Comparison of ENCODE assay signal across 9 cellular contexts in genomic region chr9:4832786-4833579, GRCh38. TPM values are rescaled to one million over a fixed set of nuclear protein-coding genes. Genes with fewer than 3 reads are reported as not detected.
DNase-seq lines count a peak whose midpoint lies in the region; ATAC-seq and TF ChIP-seq lines count a peak whose summit lies in the region.
"Had no signal": no experiment of that assay in that cellular context is flagged by ENCODE, and none has a peak within 500 bp of the region (broad histone marks: within the 10 kb centered on the region; RNA-seq: fewer than 3 reads in every experiment).

No MANE protein-coding gene starts in this region.

- DNase-seq in epithelial cell of proximal tubule (ENCODE audit: low read depth): peak; percentile 99
- peak; percentile 18 to 45 for DNase-seq in stimulated activated CD4-positive, alpha-beta T cell treated with anti-CD3 and anti-CD28 coated beads, Interleukin-12 subunit alpha, Interleukin-12 subunit beta, amount 100 ng/mL, for 24 hours (ENCODE audit: low read depth in 2 of 2)
- DNase-seq in WERI-Rb-1: no peak
- DNase-seq in ascending aorta (ENCODE audit: low spot score in 2 of 2): no peak
- no peak for DNase-seq in NCI-H524 treated with DMSO at 0.1 percent for 48 hours (lab: John Stamatoyannopoulos, UW)
- DNase-seq in spleen: no peak
- DNase-seq: left ventricle myocardium superior had no signal

- intact Hi-C loops in ascending aorta (cut with DNase I) (loop anchor here (2.0 kb wide), 1 partner anchor 40 kb away; the partner anchor contains the start of gene RCL1), spleen (cut with DNase I; ENCODE audit: low total_unique reads) (no loop called here)

- H3K36me3 ChIP-seq in WERI-Rb-1 (peaks cover 6% of the 10 kb centered on the region), ascending aorta (peaks cover 0 to 6% of the 10 kb centered on the region in 2 donors), spleen (peaks cover 0 to 73% (median 16%) of the 10 kb centered on the region in 6 donors)

- ATAC-seq in GM21529 (IDR thresholded peaks at IDR 0.05; ENCODE audit: unreplicated experiment) (peak; percentile 50), SK-N-SH treated with all-trans-retinoic acid at 6 μM for 48 hours (peak; percentile 91)
- ATAC-seq: left ventricle myocardium superior had no signal

- H3K27ac ChIP-seq in WERI-Rb-1: no peak overlapping the region
- peak overlapping the region in 1 of 2 donors; percentile 19 for H3K27ac ChIP-seq in ascending aorta
- H3K27ac ChIP-seq in spleen: no peak overlapping the region

- no peak for TF ChIP-seq POLR2A in spleen (IDR thresholded peaks at IDR 0.05)

- H3K27me3 ChIP-seq in WERI-Rb-1 (ENCODE audit: insufficient read depth, low read depth, severe bottlenecking): no peaks in the 10 kb centered on the region
- no peaks in the 10 kb centered on the region for H3K27me3 ChIP-seq in ascending aorta
- no peaks in the 10 kb centered on the region for H3K27me3 ChIP-seq in spleen (replicated peaks in 1 of 7)

- WGBS in spleen, 5 donors: 86 to 94% (median 92%) methylated on average over 7 of the region's 7 CpGs

- H3K4me1 ChIP-seq in ascending aorta (peaks cover 4 to 26% of the 10 kb centered on the region in 2 donors), spleen (peaks cover 0 to 12% (median 2%) of the 10 kb centered on the region in 6 donors)

- H3K9me3 ChIP-seq in WERI-Rb-1 (ENCODE audit: severe bottlenecking) (no peaks in the 10 kb centered on the region), ascending aorta (no peaks in the 10 kb centered on the region), spleen (no peaks in the 10 kb centered on the region)

- TF ChIP-seq CTCF in epithelial cell of proximal tubule (conservative IDR thresholded peaks at IDR 0.05; ENCODE audit: low read depth, low read length) (no peak), WERI-Rb-1 (IDR thresholded peaks at IDR 0.05; ENCODE audit: low read depth, low read length) (no peak), ascending aorta (IDR thresholded peaks at IDR 0.05) (no peak), spleen (IDR thresholded peaks at IDR 0.05 in 8 of 11, conservative IDR thresholded peaks at IDR 0.05 in 3 of 11) (no peak)

- H3K4me3 ChIP-seq in epithelial cell of proximal tubule (ENCODE audit: low read depth, low read length) (no peak overlapping the region), WERI-Rb-1 (ENCODE audit: low read depth, low read length) (no peak overlapping the region), ascending aorta (no peak overlapping the region), spleen (no peak overlapping the region)

TF ChIP-seq in SK-N-SH treated with all-trans-retinoic acid at 6 μM for 48 hours, 23 proteins besides CTCF, POLR2A, EP300 and RAD21:
- TF ChIP-seq TOX (CRISPR knock-in tag; IDR thresholded peaks at IDR 0.05; ENCODE audit: borderline replicate concordance) (no peak), TCF4 (CRISPR knock-in tag; IDR thresholded peaks at IDR 0.05; ENCODE audit: borderline replicate concordance) (no peak), ARNTL (CRISPR knock-in tag; IDR thresholded peaks at IDR 0.05; ENCODE audit: borderline replicate concordance, low read depth) (no peak), BACH2 (CRISPR knock-in tag; IDR thresholded peaks at IDR 0.05; ENCODE audit: borderline replicate concordance) (no peak), ZC3H10 (CRISPR knock-in tag; IDR thresholded peaks at IDR 0.05) (peak; percentile 59; the same call in 1 of the 2 replicates), ISL1 (CRISPR knock-in tag; IDR thresholded peaks at IDR 0.05) (peak; percentile 64), CREB5 (CRISPR knock-in tag; IDR thresholded peaks at IDR 0.05; ENCODE audit: low read depth) (no peak), RARB (CRISPR knock-in tag; IDR thresholded peaks at IDR 0.05) (no peak), CSRNP3 (CRISPR knock-in tag; IDR thresholded peaks at IDR 0.05) (no peak), SNAI2 (CRISPR knock-in tag; IDR thresholded peaks at IDR 0.05) (no peak), PATZ1 (CRISPR knock-in tag; IDR thresholded peaks at IDR 0.05; ENCODE audit: borderline replicate concordance) (peak; percentile 74; the same call in 1 of the 2 replicates), ZNF8 (CRISPR knock-in tag; IDR thresholded peaks at IDR 0.05) (no peak), ZFP3 (CRISPR knock-in tag; IDR thresholded peaks at IDR 0.05) (no peak), CSDC2 (CRISPR knock-in tag; IDR thresholded peaks at IDR 0.05) (no peak), TSHZ2 (CRISPR knock-in tag; IDR thresholded peaks at IDR 0.05) (no peak), ZNF70 (CRISPR knock-in tag; IDR thresholded peaks at IDR 0.05) (no peak), ZNF565 (CRISPR knock-in tag; conservative IDR thresholded peaks at IDR 0.05; ENCODE audit: low read depth) (no peak)
TF ChIP-seq in SK-N-SH treated with all-trans-retinoic acid at 6 μM for 48 hours: peak in this region for 3.

RNA-seq across cellular contexts. Expression of gene RCL1, which starts 40.2 kb away (rescaled TPM):
- 16.9 and 23.4 TPM in 2 replicates for total RNA-seq in epithelial cell of proximal tubule
- 28.3 TPM for total RNA-seq in ascending aorta
- total RNA-seq in spleen: 10 to 100 TPM; 16.8 to 29.4 (median 23.3) TPM
- polyA plus RNA-seq in spleen: 10 to 100 TPM; 11.8 to 15.3 (median 12.2) TPM

Comparison
In these comparisons a context has a peak if more than half of its experiments do, and no peak if none do; other contexts are left out.
1. DNase-seq: peak in epithelial cell of proximal tubule (single experiment) and stimulated activated CD4-positive, alpha-beta T cell treated with anti-CD3 and anti-CD28 coated beads, Interleukin-12 subunit alpha, Interleukin-12 subunit beta, amount 100 ng/mL, for 24 hours (2 of 2); none in WERI-Rb-1 (single experiment), ascending aorta (0 of 2), NCI-H524 treated with DMSO at 0.1 percent for 48 hours (single experiment) and spleen (single experiment).